In genomic region chr14:36426113-36426512, GRCh38 we compare ENCODE assay signal across 21 cellular contexts.
"Had no signal": no experiment of that assay in that cellular context is flagged by ENCODE, and none has a peak within 500 bp of the region (broad histone marks: within the 10 kb centered on the region; RNA-seq: fewer than 3 reads in every experiment).

No MANE protein-coding gene starts in this region.

- H3K4me1 ChIP-seq: SJCRH30 had no signal

- H3K9me3 ChIP-seq: SJCRH30 had no signal

- H3K36me3 ChIP-seq: SJCRH30 had no signal

- DNase-seq: KG1, MM.1S, MV-4-11, NCI-H1105, NCI-H1417 treated with DMSO at 0.1 percent for 48 hours, NCI-H1694 treated with DMSO at 0.1 percent for 48 hours, NCI-H2081, NCI-H226, NCI-H510A, NCI-H526, NCI-H774, PC-9, SHP77, SIG-M5, SJCRH30 had no signal

- ATAC-seq: K562, Panc1, Right ventricle myocardium inferior, SK-N-SH treated with all-trans-retinoic acid at 6 μM for 48 hours had no signal

- H3K4me3 ChIP-seq: K562, PC-9, SJCRH30, SK-N-MC had no signal

- H3K4me2 ChIP-seq: PC-9 had no signal

- H3K27me3 ChIP-seq: SJCRH30 had no signal

- H2AFZ ChIP-seq: PC-9 had no signal

- H3K27ac ChIP-seq: PC-9, RWPE1, SJCRH30, SK-N-MC had no signal
